In the genomic region with DNA sequence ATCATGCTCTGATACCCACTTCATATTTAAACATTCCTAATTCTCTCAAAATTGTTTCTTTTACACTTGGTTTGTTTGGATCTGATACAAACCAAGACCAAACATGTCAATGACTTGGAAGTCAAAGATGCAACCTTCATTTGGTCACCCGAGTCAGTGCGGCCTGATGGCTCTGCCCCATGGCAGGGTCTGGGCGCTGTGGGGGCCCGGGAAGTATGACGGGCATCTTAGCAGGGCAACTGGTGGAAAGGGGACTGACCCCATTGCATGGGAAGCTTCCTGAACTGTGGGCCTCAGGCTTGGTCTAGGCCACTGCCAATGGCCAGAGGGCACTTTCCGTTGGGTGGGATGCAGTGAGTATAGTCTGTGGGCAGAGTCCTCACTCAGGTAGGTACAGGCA, we compare ENCODE assay signal across 33 cellular contexts.
"Had no signal": no experiment of that assay in that cellular context is flagged by ENCODE, and none has a peak within 500 bp of the region (broad histone marks: within the 10 kb centered on the region; RNA-seq: fewer than 3 reads in every experiment).

No MANE protein-coding gene starts in this region.

- H3K4me1 Mint-ChIP-seq: activated B cell treated with CpG ODN at 0.5 μM for 24 hours; activated T-helper 17 cell treated with anti-CD3 and anti-CD28 coated beads, Interleukin-2, amount 50 U/mL, for 72 hours had no signal

- FAIRE-seq: astrocyte, TTC549 had no signal

- H3K4me1 ChIP-seq: adrenal gland had no signal

- H3K27me3 ChIP-seq: adrenal gland, body of pancreas, brain microvascular endothelial cell, breast epithelium had no signal

- H3K9me3 ChIP-seq: adrenal gland, body of pancreas, breast epithelium had no signal

- H3K36me3 Mint-ChIP-seq: activated naive CD4-positive, alpha-beta T cell treated with anti-CD3 and anti-CD28 coated beads, Interleukin-2, amount 50 U/mL, for 72 hours had no signal

- H3K27ac ChIP-seq: adrenal gland, body of pancreas, brain microvascular endothelial cell, breast epithelium had no signal

- DNase-seq: activated B cell treated with CpG ODN at 0.5 μM for 24 hours; activated CD4-positive, alpha-beta memory T cell treated with anti-CD3 and anti-CD28 coated beads for 36 hours; activated CD4-positive, alpha-beta T cell treated with anti-CD3 and anti-CD28 coated beads for 4 hours; activated CD4-positive, alpha-beta T cell treated with anti-CD3 and anti-CD28 coated beads, Interleukin-2, amount 10 ng/mL, durations not matched to agents 24 days and 14 days; activated CD4-positive, CD25-positive, alpha-beta regulatory T cell treated with anti-CD3 and anti-CD28 coated beads, Interleukin-2, amount 50 U/mL, for 72 hours; activated CD8-positive, alpha-beta memory T cell treated with anti-CD3 and anti-CD28 coated beads, Interleukin-2, amount 50 U/mL, for 4 hours; activated CD8-positive, alpha-beta T cell treated with anti-CD3 and anti-CD28 coated beads for 36 hours; activated effector memory CD4-positive, alpha-beta T cell treated with anti-CD3 and anti-CD28 coated beads, Interleukin-2, amount 50 U/mL, for 16 hours; activated gamma-delta T cell treated with Interleukin-2 at 50 U/mL for 16 hours; activated naive CD4-positive, alpha-beta T cell; activated naive CD4-positive, alpha-beta T cell treated with anti-CD3 and anti-CD28 coated beads for 36 hours; activated naive CD4-positive, alpha-beta T cell treated with anti-CD3 and anti-CD28 coated beads, Interleukin-2, amount 50 U/mL, for 16 hours; activated naive CD8-positive, alpha-beta T cell treated with anti-CD3 and anti-CD28 coated beads for 36 hours; activated T-cell treated with anti-CD3 and anti-CD28 coated beads for 4 hours; activated T-cell treated with anti-CD3 and anti-CD28 coated beads, Interleukin-2, amount 50 U/mL, for 1 hour; activated T-cell treated with anti-CD3 and anti-CD28 coated beads, Interleukin-2, amount 50 U/mL, for 4 hours; activated T-cell treated with anti-CD3 and anti-CD28 coated beads, Interleukin-2, amount 50 U/mL, for 72 hours; adrenal gland; amniotic stem cell; body of pancreas; brain microvascular endothelial cell; central memory CD4-positive, alpha-beta T cell; T-helper 1 cell; T-helper 2 cell; T-helper 9 cell had no signal

- H3K27ac Mint-ChIP-seq: activated B cell treated with CpG ODN at 0.5 μM for 24 hours; activated CD4-positive, alpha-beta memory T cell treated with anti-CD3 and anti-CD28 coated beads for 36 hours; activated CD4-positive, alpha-beta T cell treated with anti-CD3 and anti-CD28 coated beads, Interleukin-2, amount 10 ng/mL, durations not matched to agents 24 days and 14 days; activated CD8-positive, alpha-beta T cell treated with anti-CD3 and anti-CD28 coated beads for 36 hours; activated naive CD4-positive, alpha-beta T cell treated with anti-CD3 and anti-CD28 coated beads, Interleukin-2, amount 50 U/mL, for 72 hours; activated naive CD8-positive, alpha-beta T cell treated with anti-CD3 and anti-CD28 coated beads for 36 hours; activated T-cell treated with anti-CD3 and anti-CD28 coated beads, Interleukin-2, amount 50 U/mL, for 72 hours; activated T-helper 1 cell treated with anti-CD3 and anti-CD28 coated beads, Interleukin-12 subunit alpha, Interleukin-12 subunit beta, Interleukin-2, Interleukin-4 antibody, amounts not matched to agents 30 ng/mL and 10 ng/mL and 1 ng/mL, durations not matched to agents 14 hours and 24 hours and 36 hours; activated T-helper 17 cell treated with anti-CD3 and anti-CD28 coated beads, Interleukin-2, amount 50 U/mL, for 72 hours; T-helper 1 cell treated with Interleukin-12 subunit alpha and Interleukin-12 subunit beta and Interleukin-4 antibody, amounts not matched to agents 30 μg/mL and 1 μg/mL, for 36 hours; T-helper 2 cell treated with Interferon-gamma antibody and Interleukin-4, amounts not matched to agents 5 μg/mL and 100 μg/mL, for 36 hours had no signal

- H3K4me3 Mint-ChIP-seq: activated B cell treated with CpG ODN at 0.5 μM for 24 hours; activated CD4-positive, alpha-beta memory T cell treated with anti-CD3 and anti-CD28 coated beads for 36 hours; activated CD4-positive, alpha-beta T cell treated with anti-CD3 and anti-CD28 coated beads, Interleukin-2, amount 10 ng/mL, durations not matched to agents 24 days and 14 days; activated CD8-positive, alpha-beta T cell treated with anti-CD3 and anti-CD28 coated beads for 36 hours; activated naive CD4-positive, alpha-beta T cell treated with anti-CD3 and anti-CD28 coated beads for 36 hours; activated naive CD8-positive, alpha-beta T cell treated with anti-CD3 and anti-CD28 coated beads for 36 hours; activated T-cell treated with anti-CD3 and anti-CD28 coated beads, Interleukin-2, amount 50 U/mL, for 4 hours; activated T-cell treated with anti-CD3 and anti-CD28 coated beads, Interleukin-2, amount 50 U/mL, for 72 hours; activated T-helper 1 cell treated with anti-CD3 and anti-CD28 coated beads, Interleukin-12 subunit alpha, Interleukin-12 subunit beta, Interleukin-2, Interleukin-4 antibody, amounts not matched to agents 30 ng/mL and 10 ng/mL and 1 ng/mL, durations not matched to agents 14 hours and 24 hours and 36 hours; activated T-helper 17 cell treated with anti-CD3 and anti-CD28 coated beads, Interleukin-2, amount 50 U/mL, for 72 hours; T-helper 1 cell treated with Interleukin-12 subunit alpha and Interleukin-12 subunit beta and Interleukin-4 antibody, amounts not matched to agents 30 μg/mL and 1 μg/mL, for 36 hours; T-helper 2 cell treated with Interferon-gamma antibody and Interleukin-4, amounts not matched to agents 5 μg/mL and 100 μg/mL, for 36 hours had no signal

- H3K4me3 ChIP-seq: adrenal gland, body of pancreas, breast epithelium had no signal

- H3K36me3 ChIP-seq: adrenal gland, brain microvascular endothelial cell, breast epithelium had no signal

- H3K27me3 Mint-ChIP-seq: activated B cell treated with CpG ODN at 0.5 μM for 24 hours; activated CD4-positive, alpha-beta memory T cell treated with anti-CD3 and anti-CD28 coated beads for 36 hours; activated CD4-positive, alpha-beta T cell treated with anti-CD3 and anti-CD28 coated beads, Interleukin-2, amount 10 ng/mL, durations not matched to agents 24 days and 14 days; activated CD8-positive, alpha-beta T cell treated with anti-CD3 and anti-CD28 coated beads for 36 hours; activated naive CD8-positive, alpha-beta T cell treated with anti-CD3 and anti-CD28 coated beads for 36 hours; activated T-helper 17 cell treated with anti-CD3 and anti-CD28 coated beads, Interleukin-2, amount 50 U/mL, for 72 hours had no signal

- H3K9me3 Mint-ChIP-seq: activated B cell treated with CpG ODN at 0.5 μM for 24 hours; activated CD4-positive, alpha-beta memory T cell treated with anti-CD3 and anti-CD28 coated beads for 36 hours; activated CD4-positive, alpha-beta T cell treated with anti-CD3 and anti-CD28 coated beads, Interleukin-2, amount 10 ng/mL, durations not matched to agents 24 days and 14 days; activated CD8-positive, alpha-beta T cell treated with anti-CD3 and anti-CD28 coated beads for 36 hours; activated naive CD4-positive, alpha-beta T cell treated with anti-CD3 and anti-CD28 coated beads for 36 hours; activated naive CD4-positive, alpha-beta T cell treated with anti-CD3 and anti-CD28 coated beads, Interleukin-2, amount 50 U/mL, for 72 hours; activated naive CD8-positive, alpha-beta T cell treated with anti-CD3 and anti-CD28 coated beads for 36 hours; activated T-cell treated with anti-CD3 and anti-CD28 coated beads, Interleukin-2, amount 50 U/mL, for 4 hours; activated T-cell treated with anti-CD3 and anti-CD28 coated beads, Interleukin-2, amount 50 U/mL, for 72 hours; activated T-helper 1 cell treated with anti-CD3 and anti-CD28 coated beads, Interleukin-12 subunit alpha, Interleukin-12 subunit beta, Interleukin-2, Interleukin-4 antibody, amounts not matched to agents 30 ng/mL and 10 ng/mL and 1 ng/mL, durations not matched to agents 14 hours and 24 hours and 36 hours; activated T-helper 17 cell treated with anti-CD3 and anti-CD28 coated beads, Interleukin-2, amount 50 U/mL, for 72 hours; T-helper 1 cell treated with Interleukin-12 subunit alpha and Interleukin-12 subunit beta and Interleukin-4 antibody, amounts not matched to agents 30 μg/mL and 1 μg/mL, for 36 hours; T-helper 2 cell treated with Interferon-gamma antibody and Interleukin-4, amounts not matched to agents 5 μg/mL and 100 μg/mL, for 36 hours had no signal
